19 cellular contexts compared by ENCODE assay signal in the genomic region with DNA sequence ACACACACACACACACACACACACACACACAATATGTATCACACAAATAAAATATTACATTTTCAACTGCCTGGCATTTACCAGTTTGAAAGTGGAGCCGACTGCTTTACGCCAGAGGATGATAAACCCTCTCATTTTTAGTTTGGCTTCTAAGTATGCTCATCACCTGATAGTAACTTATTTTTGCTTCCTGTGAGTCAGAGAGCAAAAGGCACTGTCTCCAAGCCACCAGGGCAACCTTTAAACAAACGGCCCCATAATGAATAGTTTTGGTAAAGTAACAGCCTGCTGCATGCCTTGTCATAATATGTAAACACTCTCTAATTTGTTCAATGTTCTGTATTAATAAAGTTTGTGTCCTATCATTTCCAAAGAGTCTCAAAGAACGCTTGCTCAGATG. TPM values are rescaled to one million over a fixed set of nuclear protein-coding genes. Genes with fewer than 3 reads are reported as not detected.
A peak's percentile ranks its signal among the peaks of the same experiment; 100 is the strongest.
DNase-seq lines count a peak whose midpoint lies in the region; ATAC-seq and TF ChIP-seq lines count a peak whose summit lies in the region.
"Had no signal": no experiment of that assay in that cellular context is flagged by ENCODE, and none has a peak within 500 bp of the region (broad histone marks: within the 10 kb centered on the region; RNA-seq: fewer than 3 reads in every experiment).

No MANE protein-coding gene starts in this region.

- no peak for TF ChIP-seq POLR2A in body of pancreas (IDR thresholded peaks at IDR 0.05)

- no peak overlapping the region for H2AFZ ChIP-seq in mesenchymal stem cell (ENCODE audit: low read depth, low read length)

- DNase-seq in EH (ENCODE audit: low read depth) = peak; percentile 61
- peak; percentile 58 for DNase-seq in HT1080 (ENCODE audit: low read depth)
- peak; percentile 33 for DNase-seq in brain microvascular endothelial cell
- peak; percentile 80 for DNase-seq in mesenchymal stem cell
- no peak for DNase-seq in NCI-H2227 (lab: John Stamatoyannopoulos, UW; ENCODE audit: unreplicated experiment)
- no peak for DNase-seq in body of pancreas
- no peak for DNase-seq in SKM-1 (lab: John Stamatoyannopoulos, UW; ENCODE audit: unreplicated experiment)
- DNase-seq: activated CD4-positive, alpha-beta T cell treated with anti-CD3 and anti-CD28 coated beads, Interleukin-2, amount 10 ng/mL, durations not matched to agents 7 days and 5 days; activated effector memory CD4-positive, alpha-beta T cell treated with anti-CD3 and anti-CD28 coated beads, Interleukin-2, amount 50 U/mL, for 16 hours; adrenal gland; COR-L47; kidney; NCI-H1417; NCI-H526; stimulated activated CD4-positive, alpha-beta T cell treated with anti-CD3 and anti-CD28 coated beads, Interleukin-12 subunit alpha, Interleukin-12 subunit beta, amount 100 ng/mL, for 4 hours; upper lobe of left lung had no signal

- H3K23ac ChIP-seq in mesenchymal stem cell (ENCODE audit: low read length in 2 of 2) = no peak overlapping the region

- TF ChIP-seq CTCF in brain microvascular endothelial cell (IDR thresholded peaks at IDR 0.05; ENCODE audit: low read depth, low read length, missing control alignments) = no peak
- TF ChIP-seq CTCF in body of pancreas (IDR thresholded peaks at IDR 0.05) = no peak

- no peak overlapping the region for H2AK5ac ChIP-seq in mesenchymal stem cell (ENCODE audit: low read length, severe bottlenecking)

- H3K79me1 ChIP-seq in mesenchymal stem cell (replicated peaks; ENCODE audit: low read length, poor library complexity, severe bottlenecking) = no peaks in the 10 kb centered on the region

- no peak overlapping the region for H2BK12ac ChIP-seq in mesenchymal stem cell (ENCODE audit: low read length in 2 of 2)

- peak overlapping the region; percentile 22 for H3K9ac ChIP-seq in mesenchymal stem cell (ENCODE audit: low read length)

- H4K8ac ChIP-seq in mesenchymal stem cell (ENCODE audit: low read length) = no peak overlapping the region

- H3K9me3 ChIP-seq in mesenchymal stem cell (ENCODE audit: control insufficient read depth, low read length) = no peaks in the 10 kb centered on the region
- no peaks in the 10 kb centered on the region for H3K9me3 ChIP-seq in body of pancreas
- H3K9me3 ChIP-seq: adrenal gland, upper lobe of left lung had no signal

- no peak overlapping the region for H2BK5ac ChIP-seq in mesenchymal stem cell (ENCODE audit: low read depth, low read length, poor library complexity, severe bottlenecking)

- no peak overlapping the region for H4K91ac ChIP-seq in mesenchymal stem cell (ENCODE audit: low read length)

- in situ Hi-C loops in brain microvascular endothelial cell (cut with HindIII; ENCODE audit: low pct_ligation_motif_present, low sequenced_read_pairs) = no loop called here

- no peak overlapping the region for H3K4me3 ChIP-seq in brain microvascular endothelial cell (ENCODE audit: low read depth, low read length)
- no peak overlapping the region for H3K4me3 ChIP-seq in mesenchymal stem cell (ENCODE audit: insufficient read depth in 1 of 2, low read depth in 1 of 2, low read length in 2 of 2)
- no peak overlapping the region for H3K4me3 ChIP-seq in body of pancreas
- H3K4me3 ChIP-seq: adrenal gland, upper lobe of left lung had no signal

- intact Hi-C loops in body of pancreas (cut with DNase I) = no loop called here

- no peak overlapping the region for H2BK15ac ChIP-seq in mesenchymal stem cell (ENCODE audit: low read depth, poor library complexity, severe bottlenecking)

- no peak overlapping the region for H3K14ac ChIP-seq in mesenchymal stem cell (ENCODE audit: low read length in 2 of 2)

- H3K27me3 ChIP-seq in brain microvascular endothelial cell (replicated peaks) = no peaks in the 10 kb centered on the region
- peaks cover 0 to 11% of the 10 kb centered on the region in 2 experiments for H3K27me3 ChIP-seq in mesenchymal stem cell (ENCODE audit: control insufficient read depth in 1 of 2, insufficient read depth in 1 of 2, low read length in 2 of 2)
- H3K27me3 ChIP-seq in body of pancreas = peaks cover 0 to 9% of the 10 kb centered on the region in 2 donors
- H3K27me3 ChIP-seq: upper lobe of left lung had no signal

- H3K4me2 ChIP-seq in mesenchymal stem cell (ENCODE audit: low read length, poor library complexity, severe bottlenecking) = no peak overlapping the region

- no peak overlapping the region for H3K4ac ChIP-seq in mesenchymal stem cell (ENCODE audit: low read depth in 1 of 2, low read length in 2 of 2)

- no peak overlapping the region for H2BK120ac ChIP-seq in mesenchymal stem cell (ENCODE audit: low read depth, low read length)

- H3K4me1 ChIP-seq in mesenchymal stem cell (ENCODE audit: control insufficient read depth, insufficient read depth, low read depth, low read length) = peaks cover 11% of the 10 kb centered on the region
- peaks cover 12% of the 10 kb centered on the region for H3K4me1 ChIP-seq in body of pancreas

- H3K27ac ChIP-seq in brain microvascular endothelial cell = no peak overlapping the region
- H3K27ac ChIP-seq in mesenchymal stem cell (ENCODE audit: low read length, poor library complexity, severe bottlenecking) = no peak overlapping the region
- H3K27ac ChIP-seq in body of pancreas = no peak overlapping the region
- H3K27ac ChIP-seq: adrenal gland, epithelial cell of prostate, upper lobe of left lung had no signal

- WGBS in mesenchymal stem cell = 65% methylated on average over 2 of the region's 4 CpGs
- WGBS in body of pancreas, 2 donors = 54 to 66% methylated on average over 4 of the region's 4 CpGs

- no peak for ATAC-seq in body of pancreas
- no peak for ATAC-seq in HG03469 (IDR thresholded peaks at IDR 0.05; ENCODE audit: unreplicated experiment)
- ATAC-seq: Right ventricle myocardium inferior had no signal

- H3K18ac ChIP-seq in mesenchymal stem cell (ENCODE audit: low read depth in 1 of 2, low read length in 2 of 2) = no peak overlapping the region

- H3K36me3 ChIP-seq in brain microvascular endothelial cell (replicated peaks) (no peaks in the 10 kb centered on the region), mesenchymal stem cell (ENCODE audit: control insufficient read depth in 1 of 2, insufficient read depth in 2 of 2, low read depth in 1 of 2, low read length in 2 of 2) (no peaks in the 10 kb centered on the region), body of pancreas (replicated peaks in 1 of 2; ENCODE audit: insufficient read depth in 1 of 2, low read depth in 2 of 2) (no peaks in the 10 kb centered on the region)
- H3K36me3 ChIP-seq: adrenal gland, upper lobe of left lung had no signal

RNA-seq across cellular contexts. Expression of gene KLF4, which starts 26.9 kb away (rescaled TPM):
- 1.3 and 3.7 TPM in 2 replicates for total RNA-seq in HT1080 (2014; rRNA removed; shearing (Covaris generic))
- 3.5 and 5.8 TPM in 2 replicates for polyA plus RNA-seq in HT1080 (2015; cell fraction: cytosol; rRNA removed)
- 7.2 and 8.7 TPM in 2 replicates for polyA plus RNA-seq in HT1080 (2015; cell fraction: nucleus; rRNA removed)
- polyA plus RNA-seq in mesenchymal stem cell (2013, experiment 1 of 2) = 21.2 TPM
- 21.0 TPM for polyA plus RNA-seq in mesenchymal stem cell (2013, experiment 2 of 2)
- total RNA-seq in body of pancreas = 10 to 100 TPM; 12.5 to 22.7 TPM

Comparison
In these comparisons a context has a peak if more than half of its experiments do, and no peak if none do; other contexts are left out.
1. DNase-seq: peak in EH (single experiment), HT1080 (single experiment), brain microvascular endothelial cell (single experiment) and mesenchymal stem cell (single experiment); none in NCI-H2227 (single experiment), body of pancreas (0 of 4) and SKM-1 (single experiment).